12 cellular contexts compared by ENCODE assay signal in the genomic region with DNA sequence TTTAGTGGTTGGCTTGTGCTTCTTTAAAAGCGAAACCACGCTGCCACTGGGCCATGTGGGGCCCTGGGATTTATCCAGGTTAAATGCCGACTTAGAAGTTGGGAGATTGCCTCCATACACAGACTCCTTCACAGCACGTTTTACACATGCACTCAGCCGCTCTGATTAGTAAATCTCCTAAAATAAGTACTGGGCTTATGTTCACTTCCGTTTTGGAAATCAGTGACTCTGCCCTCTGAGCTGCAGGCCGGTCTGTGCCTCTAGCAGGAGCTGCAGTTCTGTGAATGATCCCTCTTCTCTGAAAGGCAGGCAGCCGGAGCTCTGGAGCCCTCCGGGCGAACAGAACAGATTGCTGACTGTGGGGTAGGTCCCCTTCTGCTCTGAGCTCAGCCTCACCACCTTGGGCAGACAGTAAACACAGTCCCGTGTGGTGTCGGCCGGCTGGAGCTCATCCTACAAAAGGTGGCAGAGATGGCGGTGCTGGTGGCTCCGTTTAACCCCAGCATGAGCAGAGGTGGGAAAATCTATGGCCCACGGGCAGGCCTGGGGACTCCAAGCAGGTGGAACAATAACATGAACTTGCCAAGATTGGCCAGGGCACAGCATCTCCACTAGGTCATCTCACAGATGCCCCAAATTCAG. TPM values are rescaled to one million over a fixed set of nuclear protein-coding genes. Genes with fewer than 3 reads are reported as not detected.
DNase-seq lines count a peak whose midpoint lies in the region; ATAC-seq and TF ChIP-seq lines count a peak whose summit lies in the region.
"Had no signal": no experiment of that assay in that cellular context is flagged by ENCODE, and none has a peak within 500 bp of the region (broad histone marks: within the 10 kb centered on the region; RNA-seq: fewer than 3 reads in every experiment).

No MANE protein-coding gene starts in this region.

- H3K4me1 ChIP-seq in muscle layer of duodenum (ENCODE audit: control insufficient read depth in 1 of 2, insufficient read depth in 2 of 2, low read length in 2 of 2), result peaks cover 0 to 10% of the 10 kb centered on the region in 2 donors
- H3K4me1 ChIP-seq in PC-9 (replicated peaks; ENCODE audit: insufficient read depth), result no peaks in the 10 kb centered on the region

- H3K9me2 ChIP-seq in PC-9 (ENCODE audit: insufficient read depth), result no peaks in the 10 kb centered on the region

- POLR2A ChIA-PET in PC-9 (lab: Charles Lee; ENCODE audit: unreplicated experiment), result no interaction called here

- no peaks in the 10 kb centered on the region for H3K36me3 ChIP-seq in muscle layer of duodenum (ENCODE audit: control insufficient read depth in 1 of 2, insufficient read depth in 2 of 2, low read length in 2 of 2)
- H3K36me3 ChIP-seq in PC-9 (ENCODE audit: low read depth), result no peaks in the 10 kb centered on the region

- DNase-seq in Right ventricle myocardium inferior (ENCODE audit: missing footprints) (no peak), cardiac septum (ENCODE audit: low spot score) (no peak), PC-9 (no peak)
- no peak for DNase-seq in activated effector memory CD4-positive, alpha-beta T cell treated with Interleukin-2 at 50 U/mL for 16 hours
- no peak for DNase-seq in stimulated activated naive CD4-positive, alpha-beta T cell treated with Interleukin-2 at 50 U/mL for 16 hours (lab: John Stamatoyannopoulos, UW)
- DNase-seq: activated B cell treated with CpG ODN at 0.5 μM for 24 hours had no signal

- H3K9me3 ChIP-seq in muscle layer of duodenum (ENCODE audit: control insufficient read depth in 1 of 2, low read length in 2 of 2) (no peaks in the 10 kb centered on the region), PC-9 (ENCODE audit: insufficient read depth, low read depth) (no peaks in the 10 kb centered on the region)

- H3F3A ChIP-seq in PC-9 (ENCODE audit: insufficient read depth, low read depth), result no peaks in the 10 kb centered on the region; the same call in 1 of the 2 replicates

- H3K27me3 ChIP-seq in muscle layer of duodenum (ENCODE audit: low read depth, low read length) (no peaks in the 10 kb centered on the region), PC-9 (ENCODE audit: insufficient read depth, low read depth) (no peaks in the 10 kb centered on the region)
- H3K27me3 ChIP-seq: dorsolateral prefrontal cortex had no signal

- CTCF ChIA-PET in PC-9 (lab: Charles Lee), result no interaction called here

- TF ChIP-seq CTCF in PC-9 (conservative IDR thresholded peaks at IDR 0.05), result no peak

- peak overlapping the region; percentile 30 to 39 for H3K4me3 ChIP-seq in muscle layer of duodenum (ENCODE audit: low read depth in 1 of 2, low read length in 2 of 2)
- no peak overlapping the region for H3K4me3 ChIP-seq in PC-9

- intact Hi-C loops in Right ventricle myocardium inferior (cut with DNase I) (no loop called here), cardiac septum (cut with DNase I) (loop anchor here (5.0 kb wide), 2 partner anchors 72 to 142 kb away; no protein-coding TSS in a partner anchor), PC-9 (cut with micrococcal nuclease; ENCODE audit: unreplicated experiment) (no loop called here)

- H3K27ac ChIP-seq in muscle layer of duodenum (ENCODE audit: low read length) (peak overlapping the region; percentile 84), PC-9 (no peak overlapping the region)
- H3K27ac ChIP-seq: KMS-11 had no signal

- peak; percentile 84 for ATAC-seq in Right ventricle myocardium inferior
- ATAC-seq in esophagus mucosa, result peak; percentile 40
- ATAC-seq in GM19452 (IDR thresholded peaks at IDR 0.05; ENCODE audit: unreplicated experiment), result no peak

- H3K4me2 ChIP-seq in PC-9, result no peak overlapping the region
- H3K4me2 ChIP-seq: KMS-11 had no signal

- H4K20me1 ChIP-seq in PC-9 (ENCODE audit: insufficient read depth), result no peaks in the 10 kb centered on the region

- H2AFZ ChIP-seq in PC-9, result no peak overlapping the region

- no peaks in the 10 kb centered on the region for H3K79me2 ChIP-seq in PC-9 (ENCODE audit: low read depth)

- BruUV-seq in PC-9 (replicated peaks; lab: Mats Ljungman, UMichigan), result no TSS peak

RNA-seq across cellular contexts. Expression of a gene that starts 9.8 kb away (rescaled TPM):
- total RNA-seq in Right ventricle myocardium inferior (2.4 TPM), cardiac septum (3.5 TPM), esophagus mucosa (7.8 TPM), PC-9 (2021) (86.3 and 88.1 TPM in 2 replicates)
- total RNA-seq: activated B cell treated with CpG ODN at 0.5 μM for 24 hours, B cell had no signal

RNA-seq across cellular contexts. Expression of a gene that starts 27.1 kb away (rescaled TPM):
- total RNA-seq in Right ventricle myocardium inferior (104 TPM), cardiac septum (157 TPM), esophagus mucosa (103 TPM), PC-9 (2021) (221 and 238 TPM in 2 replicates)

RNA-seq across cellular contexts. Expression of a gene that starts 34.0 kb away (rescaled TPM):
- not detected for total RNA-seq in Right ventricle myocardium inferior
- not detected for total RNA-seq in cardiac septum
- total RNA-seq in esophagus mucosa, result not detected
- not detected in 2 replicates for total RNA-seq in PC-9 (2021)
- total RNA-seq: activated B cell treated with CpG ODN at 0.5 μM for 24 hours, B cell, dorsolateral prefrontal cortex had no signal
